Comparison of ENCODE assay signal across 2 cellular contexts in genomic region chr12:1918081-1918874, GRCh38.
TF ChIP-seq lines count a peak whose summit lies in the region.

A gene with protein sequence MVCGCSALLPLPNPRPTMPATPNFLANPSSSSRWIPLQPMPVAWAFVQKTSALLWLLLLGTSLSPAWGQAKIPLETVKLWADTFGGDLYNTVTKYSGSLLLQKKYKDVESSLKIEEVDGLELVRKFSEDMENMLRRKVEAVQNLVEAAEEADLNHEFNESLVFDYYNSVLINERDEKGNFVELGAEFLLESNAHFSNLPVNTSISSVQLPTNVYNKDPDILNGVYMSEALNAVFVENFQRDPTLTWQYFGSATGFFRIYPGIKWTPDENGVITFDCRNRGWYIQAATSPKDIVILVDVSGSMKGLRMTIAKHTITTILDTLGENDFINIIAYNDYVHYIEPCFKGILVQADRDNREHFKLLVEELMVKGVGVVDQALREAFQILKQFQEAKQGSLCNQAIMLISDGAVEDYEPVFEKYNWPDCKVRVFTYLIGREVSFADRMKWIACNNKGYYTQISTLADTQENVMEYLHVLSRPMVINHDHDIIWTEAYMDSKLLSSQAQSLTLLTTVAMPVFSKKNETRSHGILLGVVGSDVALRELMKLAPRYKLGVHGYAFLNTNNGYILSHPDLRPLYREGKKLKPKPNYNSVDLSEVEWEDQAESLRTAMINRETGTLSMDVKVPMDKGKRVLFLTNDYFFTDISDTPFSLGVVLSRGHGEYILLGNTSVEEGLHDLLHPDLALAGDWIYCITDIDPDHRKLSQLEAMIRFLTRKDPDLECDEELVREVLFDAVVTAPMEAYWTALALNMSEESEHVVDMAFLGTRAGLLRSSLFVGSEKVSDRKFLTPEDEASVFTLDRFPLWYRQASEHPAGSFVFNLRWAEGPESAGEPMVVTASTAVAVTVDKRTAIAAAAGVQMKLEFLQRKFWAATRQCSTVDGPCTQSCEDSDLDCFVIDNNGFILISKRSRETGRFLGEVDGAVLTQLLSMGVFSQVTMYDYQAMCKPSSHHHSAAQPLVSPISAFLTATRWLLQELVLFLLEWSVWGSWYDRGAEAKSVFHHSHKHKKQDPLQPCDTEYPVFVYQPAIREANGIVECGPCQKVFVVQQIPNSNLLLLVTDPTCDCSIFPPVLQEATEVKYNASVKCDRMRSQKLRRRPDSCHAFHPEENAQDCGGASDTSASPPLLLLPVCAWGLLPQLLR (minus strand): TSS chr12:1918652. CDS start chr12:1918473, 179 bp downstream.

TF ChIP-seq in SK-N-SH, 30 proteins besides CTCF, POLR2A, EP300 and RAD21 (continued from another document):
- TF ChIP-seq ELF1 (IDR thresholded peaks at IDR 0.05), result no peak

TF ChIP-seq in SK-N-SH treated with all-trans-retinoic acid at 6 μM for 48 hours, 23 proteins besides CTCF, POLR2A, EP300 and RAD21 (continued from another document):
- TF ChIP-seq PATZ1 (CRISPR knock-in tag; IDR thresholded peaks at IDR 0.05; ENCODE audit: borderline replicate concordance), result no peak
